Comparison of ENCODE assay signal across 20 cellular contexts in the genomic region with DNA sequence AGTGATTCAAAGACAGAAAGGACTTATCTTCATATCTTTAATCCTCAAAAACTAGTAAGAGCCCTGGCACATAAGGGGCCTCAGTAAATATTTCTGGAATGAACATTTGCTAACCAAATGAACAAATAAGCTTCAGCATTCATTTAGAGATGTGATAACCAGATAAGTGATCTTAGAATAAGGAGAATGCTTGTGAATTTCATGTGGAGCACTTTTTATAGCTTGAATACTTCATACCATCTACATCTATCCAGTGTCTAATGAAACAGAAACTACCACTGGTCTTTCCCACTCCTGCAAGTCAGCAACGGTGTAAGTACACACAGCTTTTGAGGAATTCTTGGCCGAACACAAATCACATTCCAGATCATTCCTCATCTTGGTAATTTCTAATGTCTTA. TPM values are rescaled to one million over a fixed set of nuclear protein-coding genes. Genes with fewer than 3 reads are reported as not detected.
A peak's percentile ranks its signal among the peaks of the same experiment; 100 is the strongest.
DNase-seq lines count a peak whose midpoint lies in the region; ATAC-seq and TF ChIP-seq lines count a peak whose summit lies in the region.
"Had no signal": no experiment of that assay in that cellular context is flagged by ENCODE, and none has a peak within 500 bp of the region (broad histone marks: within the 10 kb centered on the region; RNA-seq: fewer than 3 reads in every experiment).

No MANE protein-coding gene starts in this region.

- no TSS peak for BruUV-seq in IMR-90 (replicated peaks; lab: Mats Ljungman, UMichigan)

- CTCF ChIA-PET in BJ (lab: Yijun Ruan, JAX) (no interaction called here), IMR-90 (lab: Yijun Ruan, JAX) (no interaction called here)

- H2BK15ac ChIP-seq in IMR-90 (ENCODE audit: low read depth, low read length), result no peak overlapping the region

- H3K79me1 ChIP-seq in IMR-90 (ENCODE audit: low read depth in 1 of 2, low read length in 2 of 2), result no peaks in the 10 kb centered on the region

- H3K4ac ChIP-seq in IMR-90 (ENCODE audit: low read depth, low read length), result no peak overlapping the region

- TF ChIP-seq CTCF in BJ (IDR thresholded peaks at IDR 0.05; ENCODE audit: insufficient read depth, low read depth, low read length) (no peak), IMR-90 (conservative IDR thresholded peaks at IDR 0.05; ENCODE audit: low read depth, low read length) (no peak), vagina (IDR thresholded peaks at IDR 0.05) (no peak)

- H3K9me1 ChIP-seq in IMR-90 (ENCODE audit: insufficient read depth, low read length), result no peaks in the 10 kb centered on the region; the same call in 1 of the 2 replicates

- H3K4me1 ChIP-seq in IMR-90 (ENCODE audit: control insufficient read depth, insufficient read depth, low read length), result no peaks in the 10 kb centered on the region
- peaks cover 25% of the 10 kb centered on the region for H3K4me1 ChIP-seq in adipocyte (ENCODE audit: control insufficient read depth, insufficient read depth, low read length)
- no peaks in the 10 kb centered on the region for H3K4me1 ChIP-seq in vagina
- H3K4me1 ChIP-seq: BLaER1 treated with 17β-estradiol and CSF1 and Interleukin-3, amounts not matched to agents 10 nM and 100 nM; SJSA1 had no signal

- H2AFZ ChIP-seq in IMR-90 (replicated peaks; ENCODE audit: low read length, poor library complexity), result no peak overlapping the region

- POLR2A ChIA-PET in BJ (lab: Charles Lee) (no interaction called here), IMR-90 (lab: Charles Lee; ENCODE audit: unreplicated experiment) (no interaction called here)

- H3K23ac ChIP-seq in IMR-90 (ENCODE audit: low read depth, low read length), result no peak overlapping the region

- H3K9me3 ChIP-seq in IMR-90 (ENCODE audit: control insufficient read depth, insufficient read depth, low read length) (no peaks in the 10 kb centered on the region), adipocyte (ENCODE audit: control insufficient read depth, low read length) (no peaks in the 10 kb centered on the region), vagina (no peaks in the 10 kb centered on the region)
- H3K9me3 ChIP-seq: BLaER1 treated with 17β-estradiol and CSF1 and Interleukin-3, amounts not matched to agents 10 nM and 100 nM; SJSA1 had no signal

- no peak overlapping the region for H3K56ac ChIP-seq in IMR-90 (ENCODE audit: extremely low read depth, insufficient read depth, low read length)

- H2AK9ac ChIP-seq in IMR-90 (replicated peaks; ENCODE audit: low read depth, low read length, poor library complexity), result no peak overlapping the region

- H3K4me3 ChIP-seq in BJ (ENCODE audit: low read depth, low read length), result no peak overlapping the region
- H3K4me3 ChIP-seq in IMR-90 (ENCODE audit: insufficient read depth, low read depth, low read length), result no peak overlapping the region
- H3K4me3 ChIP-seq in adipocyte (ENCODE audit: low read length), result no peak overlapping the region
- H3K4me3 ChIP-seq in vagina, result no peak overlapping the region
- H3K4me3 ChIP-seq: BLaER1 treated with 17β-estradiol and CSF1 and Interleukin-3, amounts not matched to agents 10 nM and 100 nM; SJSA1 had no signal

- no peak overlapping the region for H3K4me2 ChIP-seq in IMR-90 (ENCODE audit: low read depth, low read length)
- H3K4me2 ChIP-seq: BLaER1 treated with 17β-estradiol and CSF1 and Interleukin-3, amounts not matched to agents 10 nM and 100 nM had no signal

- ATAC-seq in IMR-90 (ENCODE audit: low read depth) (peak; percentile 68), HG03175 (IDR thresholded peaks at IDR 0.05; ENCODE audit: unreplicated experiment) (no peak), GM19467 (IDR thresholded peaks at IDR 0.05; ENCODE audit: unreplicated experiment) (no peak)

- DNase-seq in BJ (ENCODE audit: low read depth) (peak; percentile 63), IMR-90 (peak; percentile 5), adipocyte (ENCODE audit: low read depth) (peak; percentile 67), iris pigment epithelial cell (ENCODE audit: low read depth) (peak; percentile 37), vagina (ENCODE audit: extremely low spot score in 2 of 2) (no peak), NCI-H748 (lab: John Stamatoyannopoulos, UW; ENCODE audit: unreplicated experiment) (no peak)
- DNase-seq: COR-L47; DMS153; GOT3; KG1; MM.1S; NCI-H1417 treated with DMSO at 0.1 percent for 48 hours; NCI-H2029 treated with DMSO at 0.1 percent for 48 hours; NCI-H524; NK-92 treated with Interleukin-12 subunit alpha and Interleukin-12 subunit beta, amount 100 ng/mL, for 24 hours had no signal

- H3K9ac ChIP-seq in IMR-90 (ENCODE audit: low read depth, low read length) (no peak overlapping the region), adipocyte (ENCODE audit: low read length) (no peak overlapping the region)
- H3K9ac ChIP-seq: BLaER1 treated with 17β-estradiol and CSF1 and Interleukin-3, amounts not matched to agents 10 nM and 100 nM had no signal

- WGBS in IMR-90 (ENCODE audit: extremely low coverage in 2 of 2, insufficient read length in 1 of 2), 2 experiments, result no CpG with 5 or more reads among the region's 2 CpGs

- H2AK5ac ChIP-seq in IMR-90 (ENCODE audit: low read depth, low read length), result no peak overlapping the region

- no peak overlapping the region for H4K91ac ChIP-seq in IMR-90 (ENCODE audit: insufficient read depth, low read depth, low read length)

- H2BK20ac ChIP-seq in IMR-90 (ENCODE audit: low read depth, low read length), result no peak overlapping the region

- dilution Hi-C loops in IMR-90 (cut with HindIII; ENCODE audit: low sequenced_read_pairs, unreplicated experiment), result no loop called here

- H2BK5ac ChIP-seq in IMR-90 (ENCODE audit: low read depth, low read length, poor library complexity, severe bottlenecking), result no peak overlapping the region

- H3K18ac ChIP-seq in IMR-90 (ENCODE audit: low read depth, low read length), result no peak overlapping the region

- no peak for TF ChIP-seq POLR2A in IMR-90 (IDR thresholded peaks at IDR 0.05; ENCODE audit: low read depth, low read length)
- no peak for TF ChIP-seq POLR2A in vagina (IDR thresholded peaks at IDR 0.05)

- no peak for TF ChIP-seq RAD21 in IMR-90 (IDR thresholded peaks at IDR 0.05; ENCODE audit: low read length)

- no peaks in the 10 kb centered on the region; the same call in 1 of the 2 replicates for H3K36me3 ChIP-seq in BJ (ENCODE audit: control insufficient read depth, insufficient read depth, low read length)
- peaks cover 8% of the 10 kb centered on the region for H3K36me3 ChIP-seq in IMR-90 (ENCODE audit: control insufficient read depth, insufficient read depth, low read length)
- H3K36me3 ChIP-seq in adipocyte (ENCODE audit: control insufficient read depth, insufficient read depth, low read length, severe bottlenecking), result peaks cover 89% of the 10 kb centered on the region
- H3K36me3 ChIP-seq in vagina, result peaks cover 3 to 78% of the 10 kb centered on the region in 2 donors

- H3K27ac ChIP-seq in IMR-90 (ENCODE audit: insufficient read depth, low read length) (no peak overlapping the region), vagina (no peak overlapping the region)
- H3K27ac ChIP-seq: BLaER1 treated with 17β-estradiol and CSF1 and Interleukin-3, amounts not matched to agents 10 nM and 100 nM; RWPE1; SJSA1 had no signal

- in situ Hi-C loops in IMR-90 (cut with MboI; ENCODE audit: low sequenced_read_pairs), result loop anchor here (25.0 kb wide), 2 partner anchors 1646 to 1829 kb away; no protein-coding TSS in a partner anchor

- H4K8ac ChIP-seq in IMR-90 (ENCODE audit: low read depth in 2 of 2, low read length in 2 of 2), result no peak overlapping the region

- intact Hi-C loops in IMR-90 (cut with micrococcal nuclease), result no loop called here
- intact Hi-C loops in vagina (cut with DNase I), result no loop called here

- no peak overlapping the region for H3K14ac ChIP-seq in IMR-90 (replicated peaks; ENCODE audit: low read depth, low read length)

- no peaks in the 10 kb centered on the region for H3K27me3 ChIP-seq in BJ (ENCODE audit: control insufficient read depth, insufficient read depth, low read length)
- H3K27me3 ChIP-seq in IMR-90 (ENCODE audit: control insufficient read depth, insufficient read depth, low read length), result no peaks in the 10 kb centered on the region
- no peaks in the 10 kb centered on the region for H3K27me3 ChIP-seq in adipocyte (replicated peaks; ENCODE audit: control insufficient read depth, insufficient read depth, low read length)
- H3K27me3 ChIP-seq in vagina, result no peaks in the 10 kb centered on the region
- H3K27me3 ChIP-seq: BLaER1 treated with 17β-estradiol and CSF1 and Interleukin-3, amounts not matched to agents 10 nM and 100 nM; SJSA1 had no signal

- H4K20me1 ChIP-seq in IMR-90 (ENCODE audit: insufficient read depth, low read length), result no peaks in the 10 kb centered on the region

- no peak overlapping the region for H4K5ac ChIP-seq in IMR-90 (ENCODE audit: low read depth, low read length)

- H2BK120ac ChIP-seq in IMR-90 (ENCODE audit: low read depth, low read length), result no peak overlapping the region

TF ChIP-seq in IMR-90, 13 proteins besides CTCF, POLR2A, EP300 and RAD21 (continues in another document):
- TF ChIP-seq CHD1 (IDR thresholded peaks at IDR 0.05; ENCODE audit: low read depth, low read length) (no peak), RCOR1 (IDR thresholded peaks at IDR 0.05; ENCODE audit: insufficient replicate concordance, low read length) (no peak), RFX5 (IDR thresholded peaks at IDR 0.05; ENCODE audit: low read depth, low read length) (no peak), ELK1 (IDR thresholded peaks at IDR 0.05; ENCODE audit: borderline replicate concordance, low read depth, low read length) (no peak), MXI1 (IDR thresholded peaks at IDR 0.05; ENCODE audit: borderline replicate concordance, low read depth, low read length) (no peak)

RNA-seq across cellular contexts. Expression of gene EDEM3, which starts 38.5 kb away (rescaled TPM):
- polyA plus RNA-seq in BJ (2011; rRNA removed) (10.4 and 20.5 TPM in 2 replicates), IMR-90 (2012; rRNA removed) (10.2 and 17.5 TPM in 2 replicates)
- polyA minus RNA-seq in BJ (2011; rRNA and poly(A)+ RNA removed), result 17.3 and 20.7 TPM in 2 replicates
- total RNA-seq in IMR-90 (2012; rRNA removed) (29.9 and 50.5 TPM in 2 replicates), vagina (24.1 TPM)
- polyA plus RNA-seq in IMR-90 (2012; cell fraction: cytosol; rRNA removed), result 1.2 and 1.6 TPM in 2 replicates
- polyA plus RNA-seq in IMR-90 (2012; cell fraction: nucleus; rRNA removed; ENCODE audit: low replicate concordance), result 2.1 and 18.2 TPM in 2 replicates

Comparison
In these comparisons a context has a peak if more than half of its experiments do, and no peak if none do; other contexts are left out.
1. DNase-seq: peak in BJ (single experiment), IMR-90 (single experiment), adipocyte (single experiment) and iris pigment epithelial cell (single experiment); none in vagina (0 of 2) and NCI-H748 (single experiment).